Comparison of ENCODE assay signal across 10 cellular contexts in genomic region chr12:116538076-116538591, GRCh38. TPM values are rescaled to one million over a fixed set of nuclear protein-coding genes. Genes with fewer than 3 reads are reported as not detected.
DNase-seq lines count a peak whose midpoint lies in the region; ATAC-seq, FAIRE-seq and TF ChIP-seq lines count a peak whose summit lies in the region.
"Had no signal": no experiment of that assay in that cellular context is flagged by ENCODE, and none has a peak within 500 bp of the region (broad histone marks: within the 10 kb centered on the region; RNA-seq: fewer than 3 reads in every experiment).

No MANE protein-coding gene starts in this region.

- H4K20me1 ChIP-seq in GM12878 (ENCODE audit: control insufficient read depth, insufficient read depth), result no peaks in the 10 kb centered on the region

- TF ChIP-seq EP300 in GM12878 (IDR thresholded peaks at IDR 0.05; ENCODE audit: borderline replicate concordance in 1 of 2, control insufficient read depth in 1 of 2, low read depth in 2 of 2, low read length in 2 of 2), result peak; percentile 75 to 80; a peak in 3 of 4 replicates

- TF ChIP-seq RAD21 in GM12878 (IDR thresholded peaks at IDR 0.05; ENCODE audit: insufficient read depth, low read depth, low read length), result no peak

- H3K9me3 ChIP-seq in GM12878 (replicated peaks; ENCODE audit: control insufficient read depth, insufficient read depth, low read length) (no peaks in the 10 kb centered on the region; the same call in 1 of the 3 replicates), vagina (no peaks in the 10 kb centered on the region)

- TF ChIP-seq POLR2A in GM12878 (IDR thresholded peaks at IDR 0.05; ENCODE audit: low read depth, low read length) (no peak), vagina (IDR thresholded peaks at IDR 0.05) (no peak)

- no peak overlapping the region for H2AFZ ChIP-seq in GM12878 (ENCODE audit: control insufficient read depth, low read depth, low read length)

- peak overlapping the region; percentile 81 for H3K27ac ChIP-seq in GM12878 (ENCODE audit: control insufficient read depth, insufficient read depth)
- H3K27ac ChIP-seq in vagina, result no peak overlapping the region

- FAIRE-seq in GM12878 (lab: Jason Lieb, UNC), result peak; percentile 86

- no TSS peak for BruUV-seq in GM12878 (replicated peaks; lab: Mats Ljungman, UMichigan)

- 0% methylated on average over 1 of the region's 1 CpG for WGBS in GM12878 (ENCODE audit: insufficient coverage, insufficient replicate concordance, low lambda C conversion rate, missing lambda C conversion rate)

- RAD21 ChIA-PET in GM12878 (lab: Charles Lee; ENCODE audit: unreplicated experiment), result interaction anchor here (0.8 to 5.6 kb wide), 2 partner anchors 22 to 137 kb away, joined by 3 to 64 read pairs; partner anchors contain the start of gene MAP1LC3B2

- in situ Hi-C loops in GM12878 (cut with MboI), result no loop called here

- ATAC-seq in GM19452 (IDR thresholded peaks at IDR 0.05; ENCODE audit: unreplicated experiment) (peak; percentile 64), HG03103 (IDR thresholded peaks at IDR 0.05; ENCODE audit: low read depth, unreplicated experiment) (peak; percentile 49), GM12878 (peak; percentile 71)

- peaks cover 34% of the 10 kb centered on the region for H3K4me1 ChIP-seq in GM12878 (ENCODE audit: control insufficient read depth, insufficient read depth, low read length)
- peaks cover 30% of the 10 kb centered on the region for H3K4me1 ChIP-seq in vagina

- no peaks in the 10 kb centered on the region for H3K36me3 ChIP-seq in GM06990 (ENCODE audit: control insufficient read depth, insufficient read depth, low read length)
- H3K36me3 ChIP-seq in GM12878 (ENCODE audit: control insufficient read depth in 2 of 2, insufficient read depth in 2 of 2, low read length in 1 of 2), result no peaks in the 10 kb centered on the region
- H3K36me3 ChIP-seq in vagina, result no peaks in the 10 kb centered on the region

- SMC1A ChIA-PET in GM12878 (lab: Charles Lee; ENCODE audit: uncharacterized antibody, unreplicated experiment), result interaction anchor here (1.2 to 7.9 kb wide), 5 partner anchors 11 to 179 kb away, joined by 3 to 106 read pairs (median 7); partner anchors contain the start of gene MAP1LC3B2

- DNase-seq in GM06990 (ENCODE audit: extremely low read depth, insufficient read length) (peak; percentile 63), GM12878 (ENCODE audit: low read depth, low spot score) (peak; percentile 68), NCI-H524 treated with DMSO at 0.1 percent for 48 hours (lab: John Stamatoyannopoulos, UW) (no peak), vagina (ENCODE audit: extremely low spot score in 2 of 2) (no peak), NCI-H82 (lab: John Stamatoyannopoulos, UW) (no peak), NCI-H226 (no peak)
- DNase-seq: COR-L47 had no signal

- H3K4me3 ChIP-seq in GM06990 (replicated peaks; ENCODE audit: low read depth, low read length), result no peak overlapping the region
- H3K4me3 ChIP-seq in GM12878, result no peak overlapping the region; the same call in 1 of the 2 replicates
- H3K4me3 ChIP-seq in vagina, result no peak overlapping the region
- H3K4me3 ChIP-seq: lung had no signal

- TF ChIP-seq CTCF in GM06990 (IDR thresholded peaks at IDR 0.05; ENCODE audit: insufficient read depth, low read length, poor library complexity, severe bottlenecking) (no peak), GM12878 (IDR thresholded peaks at IDR 0.05 in 2 of 3, conservative IDR thresholded peaks at IDR 0.05 in 1 of 3; ENCODE audit: control insufficient read depth in 2 of 3, extremely low read depth in 1 of 3, insufficient read depth in 1 of 3, low read depth in 3 of 3, low read length in 3 of 3) (no peak), vagina (IDR thresholded peaks at IDR 0.05) (no peak)

- peak overlapping the region; percentile 92 for H3K4me2 ChIP-seq in GM12878 (ENCODE audit: control insufficient read depth, insufficient read depth)

- H3K27me3 ChIP-seq in GM06990 (replicated peaks; ENCODE audit: control insufficient read depth, insufficient read depth, low read length) (no peaks in the 10 kb centered on the region), GM12878 (replicated peaks in 1 of 2; ENCODE audit: control insufficient read depth in 2 of 2, insufficient read depth in 2 of 2, low read length in 1 of 2) (no peaks in the 10 kb centered on the region), vagina (no peaks in the 10 kb centered on the region)

- peak overlapping the region; percentile 24 for H3K9ac ChIP-seq in GM12878 (ENCODE audit: control insufficient read depth, insufficient read depth, low read length)

- POLR2A ChIA-PET in GM12878 (lab: Charles Lee), result interaction anchor here (0.7 to 5.9 kb wide), 3 partner anchors 19 to 68 kb away, joined by 3 to 47 read pairs (median 4); partner anchors contain the start of gene MAP1LC3B2

- CTCF ChIA-PET in GM12878 (lab: Yijun Ruan, JAX), result interaction anchor here (0.7 to 3.6 kb wide), 4 partner anchors 11 to 282 kb away, joined by 3 to 23 read pairs (median 4); partner anchors contain the start of gene MAP1LC3B2

- H3K79me2 ChIP-seq in GM12878 (ENCODE audit: control insufficient read depth, insufficient read depth, low read length), result no peaks in the 10 kb centered on the region

- intact Hi-C loops in GM12878 (cut with micrococcal nuclease; ENCODE audit: unreplicated experiment) (loop anchor here (2.0 kb wide), 2 partner anchors 139 to 201 kb away; no protein-coding TSS in a partner anchor), vagina (cut with DNase I) (no loop called here)

TF ChIP-seq in GM12878, 131 proteins besides CTCF, POLR2A, EP300 and RAD21 (continues in another document):
- TF ChIP-seq USF2 (IDR thresholded peaks at IDR 0.05; ENCODE audit: borderline replicate concordance, low read depth, low read length) (no peak), RFX5 (IDR thresholded peaks at IDR 0.05; ENCODE audit: low read depth, low read length) (no peak), ZBED1 (IDR thresholded peaks at IDR 0.05; ENCODE audit: borderline replicate concordance) (no peak; the same call in 1 of the 2 replicates), HDAC6 (IDR thresholded peaks at IDR 0.05; ENCODE audit: unreplicated experiment) (no peak), BCL3 (IDR thresholded peaks at IDR 0.05; ENCODE audit: borderline replicate concordance, insufficient read depth, low read depth, low read length, poor library complexity, severe bottlenecking) (peak; percentile 72), GABPA (IDR thresholded peaks at IDR 0.05; ENCODE audit: low read depth) (peak; percentile 48; the same call in 1 of the 2 replicates), STAT1 (conservative IDR thresholded peaks at IDR 0.05) (no peak), BMI1 (IDR thresholded peaks at IDR 0.05; ENCODE audit: borderline replicate concordance) (no peak), NRF1 (conservative IDR thresholded peaks at IDR 0.05; ENCODE audit: low read depth, low read length) (no peak), RELB (IDR thresholded peaks at IDR 0.05; ENCODE audit: low read depth) (no peak), SP1 (IDR thresholded peaks at IDR 0.05; ENCODE audit: low read depth, low read length) (no peak), NFXL1 (IDR thresholded peaks at IDR 0.05; ENCODE audit: borderline replicate concordance) (no peak)

RNA-seq across cellular contexts. Expression of gene MAP1LC3B2, which starts 21.0 kb away (rescaled TPM):
- total RNA-seq in GM12878 (2013; cell fraction: nucleolus; rRNA removed), result 13.5 and 16.8 TPM in 2 replicates
- total RNA-seq in GM12878 (2014; rRNA removed) (not detected in 2 replicates), GM12878 (2014; rRNA removed; fragmentation: Illumina TruSeq; extraction: Trizol) (not detected in 2 replicates), GM12878 (2021) (1.8 TPM in 1 of 2 replicates, not detected in the other), vagina (not detected)
- 1.7 TPM for polyA plus RNA-seq in GM12878 (2011; ENCODE audit: low read depth)
- polyA plus RNA-seq in GM12878 (2011; rRNA removed) (1.6 and 2.2 TPM in 2 replicates), GM12878 (2014; fragmentation: Illumina TruSeq; extraction: Trizol) (0.25 and 0.41 TPM in 2 replicates), GM12878 (2014; fragmentation: Nextera tagmentation; extraction: Ambion mirVana) (under 1 TPM; 0.23 to 0.40 TPM), GM12878 (2014; rRNA removed) (0.27 and 0.72 TPM in 2 replicates), GM12878 (2016; fragmentation: Nextera tagmentation; extraction: Ambion mirVana) (1 to 10 TPM; 2.7 TPM)
- polyA plus RNA-seq in GM12878 (2011; cell fraction: cytosol; rRNA removed), result 0.99 and 1.3 TPM in 2 replicates
- polyA plus RNA-seq in GM12878 (2011; cell fraction: nucleus; rRNA removed), result 5.0 and 6.6 TPM in 2 replicates
- 2.5 and 4.9 TPM in 2 replicates for polyA plus RNA-seq in GM12878 (2012)
- 0.95 and 1.5 TPM in 2 replicates for polyA minus RNA-seq in GM12878 (2011; rRNA and poly(A)+ RNA removed)
- 2.8 TPM in 1 of 2 replicates, not detected in the other for polyA minus RNA-seq in GM12878 (2011; cell fraction: cytosol; rRNA and poly(A)+ RNA removed)
- polyA minus RNA-seq in GM12878 (2011; cell fraction: nucleus; rRNA and poly(A)+ RNA removed), result not detected in 2 replicates

Comparison
In these comparisons a context has a peak if more than half of its experiments do, and no peak if none do; other contexts are left out.
1. DNase-seq: peak in GM06990 (single experiment) and GM12878 (single experiment); none in NCI-H524 treated with DMSO at 0.1 percent for 48 hours (single experiment), vagina (0 of 2), NCI-H82 (single experiment) and NCI-H226 (single experiment).
2. Peak in every context shown above with its lines, with median percentiles within 50 percentile points of each other: ATAC-seq.